In genomic region chr18:14089781-14090180, GRCh38 we compare ENCODE assay signal across 27 cellular contexts. TPM values are rescaled to one million over a fixed set of nuclear protein-coding genes. Genes with fewer than 3 reads are reported as not detected.
DNase-seq lines count a peak whose midpoint lies in the region; ATAC-seq, FAIRE-seq and TF ChIP-seq lines count a peak whose summit lies in the region.
"Had no signal": no experiment of that assay in that cellular context is flagged by ENCODE, and none has a peak within 500 bp of the region (broad histone marks: within the 10 kb centered on the region; RNA-seq: fewer than 3 reads in every experiment).

No MANE protein-coding gene starts in this region.

- ATAC-seq in right lobe of liver (no peak), esophagus mucosa (no peak)
- ATAC-seq: A549; activated T-cell treated with anti-CD3 and anti-CD28 coated beads, Interleukin-2, amount 50 U/mL, for 72 hours; heart right ventricle; pancreas had no signal

- CTCF ChIA-PET in activated CD4-positive, alpha-beta T cell treated with anti-CD3 and anti-CD28 coated beads, Interleukin-2, amount 10 ng/mL, durations not matched to agents 7 days and 5 days (lab: Charles Lee) = no interaction called here

- no peak overlapping the region for H3K27ac ChIP-seq in right lobe of liver
- H3K27ac ChIP-seq: A549, ascending aorta, heart right ventricle, pancreas, testis had no signal

- H3K4me1 Mint-ChIP-seq in activated CD4-positive, alpha-beta T cell treated with anti-CD3 and anti-CD28 coated beads, Interleukin-2, amount 10 ng/mL, durations not matched to agents 7 days and 5 days = no peaks in the 10 kb centered on the region
- H3K4me1 Mint-ChIP-seq: CD4-positive, alpha-beta memory T cell; endodermal cell had no signal

- intact Hi-C loops in right lobe of liver (cut with DNase I) = no loop called here

- no peak overlapping the region for H3K4me3 Mint-ChIP-seq in activated CD4-positive, alpha-beta T cell treated with anti-CD3 and anti-CD28 coated beads, Interleukin-2, amount 10 ng/mL, durations not matched to agents 7 days and 5 days
- H3K4me3 Mint-ChIP-seq: activated T-cell treated with anti-CD3 and anti-CD28 coated beads, Interleukin-2, amount 50 U/mL, for 72 hours; CD4-positive, alpha-beta memory T cell; endodermal cell; H9; stimulated activated naive CD8-positive, alpha-beta T cell treated with anti-CD3 and anti-CD28 coated beads, Interleukin-15, Interleukin-2, amounts not matched to agents 100 ng/mL and 50 ng/mL, for 24 hours; T-helper 1 cell treated with Interleukin-12 subunit alpha and Interleukin-12 subunit beta and Interleukin-4 antibody, amounts not matched to agents 30 μg/mL and 1 μg/mL, for 36 hours had no signal

- no peak overlapping the region for H3K4me3 ChIP-seq in right lobe of liver
- H3K4me3 ChIP-seq: A549, ascending aorta, heart right ventricle, pancreas, testis had no signal

- TF ChIP-seq POLR2A in H54 (IDR thresholded peaks at IDR 0.05; ENCODE audit: low read depth, low read length) (no peak), right lobe of liver (IDR thresholded peaks at IDR 0.05) (no peak)

- H3K9me3 Mint-ChIP-seq in activated CD4-positive, alpha-beta T cell treated with anti-CD3 and anti-CD28 coated beads, Interleukin-2, amount 10 ng/mL, durations not matched to agents 7 days and 5 days = no peaks in the 10 kb centered on the region
- H3K9me3 Mint-ChIP-seq: activated T-cell treated with anti-CD3 and anti-CD28 coated beads, Interleukin-2, amount 50 U/mL, for 72 hours; endodermal cell; T-helper 1 cell treated with Interleukin-12 subunit alpha and Interleukin-12 subunit beta and Interleukin-4 antibody, amounts not matched to agents 30 μg/mL and 1 μg/mL, for 36 hours had no signal

- no peak overlapping the region for H3K27ac Mint-ChIP-seq in activated CD4-positive, alpha-beta T cell treated with anti-CD3 and anti-CD28 coated beads, Interleukin-2, amount 10 ng/mL, durations not matched to agents 7 days and 5 days
- H3K27ac Mint-ChIP-seq: activated T-cell treated with anti-CD3 and anti-CD28 coated beads, Interleukin-2, amount 50 U/mL, for 72 hours; CD4-positive, alpha-beta memory T cell; endodermal cell; H9; stimulated activated naive CD8-positive, alpha-beta T cell treated with anti-CD3 and anti-CD28 coated beads, Interleukin-15, Interleukin-2, amounts not matched to agents 100 ng/mL and 50 ng/mL, for 24 hours; T-helper 1 cell treated with Interleukin-12 subunit alpha and Interleukin-12 subunit beta and Interleukin-4 antibody, amounts not matched to agents 30 μg/mL and 1 μg/mL, for 36 hours had no signal

- H3K27me3 ChIP-seq in right lobe of liver = no peaks in the 10 kb centered on the region
- H3K27me3 ChIP-seq: ascending aorta, heart right ventricle, testis had no signal

- POLR2A ChIA-PET in activated CD4-positive, alpha-beta T cell treated with anti-CD3 and anti-CD28 coated beads, Interleukin-2, amount 10 ng/mL, durations not matched to agents 7 days and 5 days (lab: Charles Lee) = no interaction called here

- peak; percentile 33 for FAIRE-seq in H54 (lab: Jason Lieb, UNC)
- FAIRE-seq: A549, D721Med, pancreas had no signal

- H3K36me3 Mint-ChIP-seq in activated CD4-positive, alpha-beta T cell treated with anti-CD3 and anti-CD28 coated beads, Interleukin-2, amount 10 ng/mL, durations not matched to agents 7 days and 5 days (ENCODE audit: low read depth) = no peaks in the 10 kb centered on the region
- H3K36me3 Mint-ChIP-seq: CD4-positive, alpha-beta memory T cell had no signal

- DNase-seq in AG08395 (ENCODE audit: low spot score) = peak; percentile 9
- peak; percentile 33 for DNase-seq in H54 (ENCODE audit: insufficient read length, low spot score)
- peak; percentile 37 for DNase-seq in RPMI7951 (ENCODE audit: low read depth)
- DNase-seq in left kidney (ENCODE audit: low read depth, low spot score) = peak; percentile 4
- DNase-seq in activated CD4-positive, alpha-beta T cell treated with anti-CD3 and anti-CD28 coated beads, Interleukin-2, amount 10 ng/mL, durations not matched to agents 7 days and 5 days = no peak
- DNase-seq in right lobe of liver = no peak
- DNase-seq in hippocampal formation (lab: John Stamatoyannopoulos, UW) = no peak
- DNase-seq: activated CD4-positive, alpha-beta T cell treated with anti-CD3 and anti-CD28 coated beads, Interleukin-2, amount 50 U/mL, for 48 hours; activated T-cell treated with anti-CD3 and anti-CD28 coated beads, Interleukin-2, amount 50 U/mL, for 72 hours; caudate nucleus; CD4-positive, alpha-beta memory T cell; endodermal cell; foreskin fibroblast; H9; heart right ventricle; NCI-H1092; NCI-H1694; pancreas; SK-N-SH; stimulated activated CD4-positive, alpha-beta T cell treated with anti-CD3 and anti-CD28 coated beads, Interleukin-1b, Interleukin-23, amount 100 ng/mL, for 48 hours; testis had no signal

- WGBS in right lobe of liver (ENCODE audit: insufficient coverage, low coverage, low lambda C conversion rate, missing lambda C conversion rate) = 95% methylated on average over 6 of the region's 10 CpGs

- no peak for TF ChIP-seq CTCF in right lobe of liver (IDR thresholded peaks at IDR 0.05)

- H3K27me3 Mint-ChIP-seq in activated CD4-positive, alpha-beta T cell treated with anti-CD3 and anti-CD28 coated beads, Interleukin-2, amount 10 ng/mL, durations not matched to agents 7 days and 5 days = no peaks in the 10 kb centered on the region
- H3K27me3 Mint-ChIP-seq: CD4-positive, alpha-beta memory T cell; stimulated activated naive CD8-positive, alpha-beta T cell treated with anti-CD3 and anti-CD28 coated beads, Interleukin-15, Interleukin-2, amounts not matched to agents 100 ng/mL and 50 ng/mL, for 24 hours had no signal

- H3K4me1 ChIP-seq in right lobe of liver = no peaks in the 10 kb centered on the region
- H3K4me1 ChIP-seq: A549, ascending aorta, heart right ventricle, pancreas, testis had no signal

- no peaks in the 10 kb centered on the region for H3K36me3 ChIP-seq in right lobe of liver
- H3K36me3 ChIP-seq: ascending aorta, heart right ventricle, pancreas had no signal

- H3K9me3 ChIP-seq in right lobe of liver = no peaks in the 10 kb centered on the region
- H3K9me3 ChIP-seq: A549, ascending aorta, heart right ventricle, pancreas, SK-N-SH, testis had no signal

RNA-seq across cellular contexts. Expression of gene ZNF519, which starts 42.5 kb away (rescaled TPM):
- total RNA-seq in RPMI7951 (2014; rRNA removed; shearing (Covaris generic)) = 7.6 and 10.3 TPM in 2 replicates
- total RNA-seq in activated CD4-positive, alpha-beta T cell treated with anti-CD3 and anti-CD28 coated beads, Interleukin-2, amount 10 ng/mL, durations not matched to agents 7 days and 5 days = 10 to 100 TPM; 14.4 to 16.1 TPM
- total RNA-seq in right lobe of liver (1 to 10 TPM in 5 of 6 experiments, under 1 TPM in 1; 0.66 to 2.1 (median 1.5) TPM), esophagus mucosa (6.7 TPM)
- total RNA-seq: ascending aorta had no signal

Comparison
In these comparisons a context has a peak if more than half of its experiments do, and no peak if none do; other contexts are left out.
1. DNase-seq: peak in AG08395 (single experiment), H54 (single experiment), RPMI7951 (single experiment) and left kidney (single experiment); none in activated CD4-positive, alpha-beta T cell treated with anti-CD3 and anti-CD28 coated beads, Interleukin-2, amount 10 ng/mL, durations not matched to agents 7 days and 5 days (single experiment), right lobe of liver (0 of 3) and hippocampal formation (0 of 2).